Comparison of ENCODE assay signal across 14 cellular contexts in genomic region chr10:34731213-34731612, GRCh38.
DNase-seq lines count a peak whose midpoint lies in the region; ATAC-seq, FAIRE-seq and TF ChIP-seq lines count a peak whose summit lies in the region.
"Had no signal": no experiment of that assay in that cellular context is flagged by ENCODE, and none has a peak within 500 bp of the region (broad histone marks: within the 10 kb centered on the region; RNA-seq: fewer than 3 reads in every experiment).

No MANE protein-coding gene starts in this region.

- H3K79me2 ChIP-seq in PC-9 (ENCODE audit: low read depth): peaks cover 84% of the 10 kb centered on the region

- peaks cover 45% of the 10 kb centered on the region for H3K4me1 ChIP-seq in PC-9 (replicated peaks; ENCODE audit: insufficient read depth)
- H3K4me1 ChIP-seq in esophagus squamous epithelium: peaks cover 23 to 92% (median 62%) of the 10 kb centered on the region in 3 donors
- peaks cover 25% of the 10 kb centered on the region for H3K4me1 ChIP-seq in skeletal muscle satellite cell (ENCODE audit: control insufficient read depth, insufficient read depth, low read length)

- FAIRE-seq in GM19239 (lab: Jason Lieb, UNC): peak; percentile 23

- H3K9me2 ChIP-seq in PC-9 (ENCODE audit: insufficient read depth): no peaks in the 10 kb centered on the region

- H3K9me3 ChIP-seq in PC-9 (ENCODE audit: insufficient read depth, low read depth) (no peaks in the 10 kb centered on the region), esophagus squamous epithelium (no peaks in the 10 kb centered on the region), skeletal muscle satellite cell (replicated peaks; ENCODE audit: low read length) (no peaks in the 10 kb centered on the region)

- H3K4me2 ChIP-seq in PC-9 (peak overlapping the region; percentile 61), skeletal muscle satellite cell (ENCODE audit: low read length) (peak overlapping the region; percentile 40)
- H3K4me2 ChIP-seq: KMS-11 had no signal

- TF ChIP-seq CTCF in PC-9 (conservative IDR thresholded peaks at IDR 0.05): no peak
- no peak for TF ChIP-seq CTCF in esophagus squamous epithelium (IDR thresholded peaks at IDR 0.05)

- H3K27ac ChIP-seq in PC-9 (peak overlapping the region; percentile 79), esophagus squamous epithelium (peak overlapping the region in 3 of 4 donors; percentile 18 to 81 (median 67))
- H3K27ac ChIP-seq: KMS-11 had no signal

- H3K4me3 ChIP-seq in PC-9: no peak overlapping the region; the same call in 1 of the 2 replicates
- no peak overlapping the region for H3K4me3 ChIP-seq in esophagus squamous epithelium
- no peak overlapping the region for H3K4me3 ChIP-seq in skeletal muscle satellite cell (ENCODE audit: low read length)

- POLR2A ChIA-PET in PC-9 (lab: Charles Lee; ENCODE audit: unreplicated experiment): no interaction called here

- H3K36me3 ChIP-seq in PC-9 (ENCODE audit: low read depth) (no peaks in the 10 kb centered on the region), esophagus squamous epithelium (no peaks in the 10 kb centered on the region), skeletal muscle satellite cell (ENCODE audit: insufficient read depth, low read length) (no peaks in the 10 kb centered on the region)

- H2AFZ ChIP-seq in PC-9: no peak overlapping the region

- ATAC-seq in left ventricle myocardium superior: no peak

- intact Hi-C loops in PC-9 (cut with micrococcal nuclease; ENCODE audit: unreplicated experiment) (loop anchor here (5.0 kb wide), 1 partner anchor 34 kb away; no protein-coding TSS in a partner anchor), esophagus squamous epithelium (cut with DNase I) (no loop called here), left ventricle myocardium superior (cut with micrococcal nuclease) (no loop called here)

- WGBS in esophagus squamous epithelium, 2 donors: 57 to 74% methylated on average over 2 of the region's 2 CpGs

- peaks cover 5% of the 10 kb centered on the region; the same call in 1 of the 2 replicates for H4K20me1 ChIP-seq in PC-9 (ENCODE audit: insufficient read depth)

- TF ChIP-seq POLR2A in esophagus squamous epithelium (IDR thresholded peaks at IDR 0.05): no peak

- DNase-seq in GM19239 (ENCODE audit: insufficient read length, low spot score) (no peak), PC-9 (no peak), esophagus squamous epithelium (lab: John Stamatoyannopoulos, UW) (no peak), NCI-H2029 (lab: John Stamatoyannopoulos, UW) (no peak), left ventricle myocardium superior (no peak), amniotic stem cell (lab: John Stamatoyannopoulos, UW) (no peak)
- DNase-seq: Calu3; CD4-positive, alpha-beta T cell; NCI-H1048; NCI-H1436 treated with DMSO at 0.1 percent for 48 hours; NCI-H2081; NCI-H774 had no signal

- CTCF ChIA-PET in PC-9 (lab: Charles Lee): interaction anchor here (0.5 to 2.1 kb wide), 5 partner anchors 27 to 207 kb away, joined by 3 to 7 read pairs (median 5); no protein-coding TSS in a partner anchor

- H3K9ac ChIP-seq in skeletal muscle satellite cell (ENCODE audit: low read depth, low read length): no peak overlapping the region
- H3K9ac ChIP-seq: KMS-11 had no signal

- no TSS peak for BruUV-seq in PC-9 (replicated peaks; lab: Mats Ljungman, UMichigan)

- peaks cover 29% of the 10 kb centered on the region for H3F3A ChIP-seq in PC-9 (ENCODE audit: insufficient read depth, low read depth)

- no peaks in the 10 kb centered on the region for H3K27me3 ChIP-seq in PC-9 (ENCODE audit: insufficient read depth, low read depth)
- no peaks in the 10 kb centered on the region for H3K27me3 ChIP-seq in esophagus squamous epithelium
- H3K27me3 ChIP-seq in skeletal muscle satellite cell (ENCODE audit: control insufficient read depth, insufficient read depth, low read length): no peaks in the 10 kb centered on the region
